In the genomic region with DNA sequence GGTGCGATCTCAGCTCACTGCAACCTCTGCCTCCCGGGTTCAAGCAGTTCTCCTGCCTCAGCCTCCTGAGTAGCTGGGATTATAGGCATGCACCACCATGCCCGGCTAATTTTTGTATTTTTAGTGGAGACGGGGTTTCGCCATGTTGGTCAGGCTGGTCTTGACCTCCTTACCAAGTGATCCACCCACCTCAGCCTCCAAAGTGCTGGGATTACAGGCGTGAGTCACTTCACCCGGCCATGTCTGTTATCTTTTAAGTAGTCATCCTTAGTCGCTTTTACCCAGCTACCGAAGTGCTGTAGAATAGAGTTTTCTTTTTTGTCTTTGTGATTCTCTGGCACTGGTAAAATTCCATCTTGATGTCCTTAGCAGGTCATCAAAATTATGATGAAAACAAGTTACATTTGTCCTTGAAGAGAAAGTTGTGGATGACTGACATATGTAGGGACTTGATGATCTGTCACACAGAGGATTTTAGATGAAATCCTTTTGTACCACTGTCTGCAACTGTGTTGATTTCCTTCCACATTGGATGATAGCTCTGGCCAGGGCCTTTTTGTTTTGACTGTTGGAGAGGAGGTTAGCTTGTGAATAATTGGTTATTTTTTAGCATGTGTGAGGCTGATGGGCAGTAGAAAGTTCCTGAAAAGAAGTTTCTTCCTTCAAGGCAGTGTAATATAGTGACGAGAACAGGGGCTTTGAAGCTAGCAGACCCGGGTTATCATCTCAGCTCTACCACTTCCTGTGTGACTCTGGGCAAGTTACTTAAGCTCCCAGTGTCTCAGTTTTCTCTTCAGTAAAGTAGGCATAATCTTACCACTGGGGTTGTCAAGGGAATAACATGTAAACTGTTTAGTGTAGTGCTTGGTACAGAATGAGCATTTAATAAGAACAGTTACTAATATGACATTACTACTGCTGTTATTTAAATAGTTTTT, we compare ENCODE assay signal across 9 cellular contexts. TPM values are rescaled to one million over a fixed set of nuclear protein-coding genes. Genes with fewer than 3 reads are reported as not detected.
A peak's percentile ranks its signal among the peaks of the same experiment; 100 is the strongest.
DNase-seq lines count a peak whose midpoint lies in the region; ATAC-seq and TF ChIP-seq lines count a peak whose summit lies in the region.
"Had no signal": no experiment of that assay in that cellular context is flagged by ENCODE, and none has a peak within 500 bp of the region (broad histone marks: within the 10 kb centered on the region; RNA-seq: fewer than 3 reads in every experiment).

No MANE protein-coding gene starts in this region.

- peak; percentile 23 for DNase-seq in activated T-helper 1 cell treated with anti-CD3 and anti-CD28 coated beads, Interleukin-12 subunit alpha, Interleukin-12 subunit beta, Interleukin-2, Interleukin-4 antibody, amounts not matched to agents 30 ng/mL and 10 ng/mL and 1 ng/mL, durations not matched to agents 14 hours and 24 hours and 36 hours (ENCODE audit: low spot score)
- DNase-seq in myocyte (ENCODE audit: low read depth) (peak; percentile 17), ovary (no peak), lower leg skin (ENCODE audit: low spot score in 2 of 2) (no peak), sigmoid colon (no peak), left lobe of liver (ENCODE audit: low spot score) (no peak)
- DNase-seq: NCI-H526 treated with DMSO at 0.1 percent for 48 hours had no signal

- WGBS in ovary, 3 donors: 78 to 90% (median 89%) methylated on average over 11 of the region's 11 CpGs
- 88 to 91% methylated on average over 11 of the region's 11 CpGs for WGBS in lower leg skin, 2 donors
- WGBS in sigmoid colon, 2 donors: 84 to 89% methylated on average over 11 of the region's 11 CpGs

- no peaks in the 10 kb centered on the region for H3K9me3 ChIP-seq in ovary
- H3K9me3 ChIP-seq in sigmoid colon: no peaks in the 10 kb centered on the region

- TF ChIP-seq CTCF in ovary (IDR thresholded peaks at IDR 0.05) (no peak), lower leg skin (IDR thresholded peaks at IDR 0.05) (no peak), sigmoid colon (IDR thresholded peaks at IDR 0.05) (no peak)

- H3K27ac Mint-ChIP-seq in activated T-helper 1 cell treated with anti-CD3 and anti-CD28 coated beads, Interleukin-12 subunit alpha, Interleukin-12 subunit beta, Interleukin-2, Interleukin-4 antibody, amounts not matched to agents 30 ng/mL and 10 ng/mL and 1 ng/mL, durations not matched to agents 14 hours and 24 hours and 36 hours: peak overlapping the region; percentile 83

- H3K27me3 ChIP-seq in ovary (no peaks in the 10 kb centered on the region), sigmoid colon (no peaks in the 10 kb centered on the region)

- intact Hi-C loops in activated T-helper 1 cell treated with anti-CD3 and anti-CD28 coated beads, Interleukin-12 subunit alpha, Interleukin-12 subunit beta, Interleukin-2, Interleukin-4 antibody, amounts not matched to agents 30 ng/mL and 10 ng/mL and 1 ng/mL, durations not matched to agents 14 hours and 24 hours and 36 hours (cut with micrococcal nuclease): loop anchor here (1.0 to 2.0 kb wide), 4 partner anchors 16 to 53 kb away; partner anchors contain the start of gene ATG7
- intact Hi-C loops in ovary (cut with DNase I): no loop called here
- intact Hi-C loops in lower leg skin (cut with DNase I; ENCODE audit: low total_unique reads): no loop called here
- intact Hi-C loops in sigmoid colon (cut with DNase I): no loop called here

- TF ChIP-seq POLR2A in ovary (IDR thresholded peaks at IDR 0.05) (no peak), lower leg skin (IDR thresholded peaks at IDR 0.05) (no peak), sigmoid colon (IDR thresholded peaks at IDR 0.05) (no peak)

- ATAC-seq in GM18511 (IDR thresholded peaks at IDR 0.05; ENCODE audit: unreplicated experiment) (peak; percentile 38), HG03108 (IDR thresholded peaks at IDR 0.05; ENCODE audit: unreplicated experiment) (peak; percentile 31), left lobe of liver (no peak)

- H3K27ac ChIP-seq in ovary: no peak overlapping the region
- H3K27ac ChIP-seq in sigmoid colon: peak overlapping the region in 2 of 4 donors; percentile 16 to 83

- TF ChIP-seq EP300 in ovary (IDR thresholded peaks at IDR 0.05) (no peak), sigmoid colon (IDR thresholded peaks at IDR 0.05) (no peak)

- H3K27me3 Mint-ChIP-seq in activated T-helper 1 cell treated with anti-CD3 and anti-CD28 coated beads, Interleukin-12 subunit alpha, Interleukin-12 subunit beta, Interleukin-2, Interleukin-4 antibody, amounts not matched to agents 30 ng/mL and 10 ng/mL and 1 ng/mL, durations not matched to agents 14 hours and 24 hours and 36 hours (ENCODE audit: insufficient read depth): no peaks in the 10 kb centered on the region

- peaks cover 23% of the 10 kb centered on the region for H3K36me3 Mint-ChIP-seq in activated T-helper 1 cell treated with anti-CD3 and anti-CD28 coated beads, Interleukin-12 subunit alpha, Interleukin-12 subunit beta, Interleukin-2, Interleukin-4 antibody, amounts not matched to agents 30 ng/mL and 10 ng/mL and 1 ng/mL, durations not matched to agents 14 hours and 24 hours and 36 hours (ENCODE audit: low read depth)

- H3K4me1 ChIP-seq in ovary (ENCODE audit: insufficient read depth): peaks cover 16% of the 10 kb centered on the region
- H3K4me1 ChIP-seq in sigmoid colon: peaks cover 0 to 39% (median 38%) of the 10 kb centered on the region in 4 donors

- H3K9me3 Mint-ChIP-seq in activated T-helper 1 cell treated with anti-CD3 and anti-CD28 coated beads, Interleukin-12 subunit alpha, Interleukin-12 subunit beta, Interleukin-2, Interleukin-4 antibody, amounts not matched to agents 30 ng/mL and 10 ng/mL and 1 ng/mL, durations not matched to agents 14 hours and 24 hours and 36 hours: no peaks in the 10 kb centered on the region

- peaks cover 52% of the 10 kb centered on the region for H3K4me1 Mint-ChIP-seq in activated T-helper 1 cell treated with anti-CD3 and anti-CD28 coated beads, Interleukin-12 subunit alpha, Interleukin-12 subunit beta, Interleukin-2, Interleukin-4 antibody, amounts not matched to agents 30 ng/mL and 10 ng/mL and 1 ng/mL, durations not matched to agents 14 hours and 24 hours and 36 hours (ENCODE audit: low read depth)

- H3K4me3 ChIP-seq in ovary (no peak overlapping the region), lower leg skin (ENCODE audit: low read depth, poor library complexity, severe bottlenecking) (no peak overlapping the region), sigmoid colon (no peak overlapping the region)

- H3K36me3 ChIP-seq in ovary: no peaks in the 10 kb centered on the region
- H3K36me3 ChIP-seq in sigmoid colon: no peaks in the 10 kb centered on the region

- peak overlapping the region; percentile 29 for H3K4me3 Mint-ChIP-seq in activated T-helper 1 cell treated with anti-CD3 and anti-CD28 coated beads, Interleukin-12 subunit alpha, Interleukin-12 subunit beta, Interleukin-2, Interleukin-4 antibody, amounts not matched to agents 30 ng/mL and 10 ng/mL and 1 ng/mL, durations not matched to agents 14 hours and 24 hours and 36 hours

RNA-seq across cellular contexts. Expression of gene ATG7, which starts 18.8 kb away (rescaled TPM):
- 38.6 and 44.0 TPM in 2 replicates for total RNA-seq in activated T-helper 1 cell treated with anti-CD3 and anti-CD28 coated beads, Interleukin-12 subunit alpha, Interleukin-12 subunit beta, Interleukin-2, Interleukin-4 antibody, amounts not matched to agents 30 ng/mL and 10 ng/mL and 1 ng/mL, durations not matched to agents 14 hours and 24 hours and 36 hours
- total RNA-seq in myocyte (16.8 and 24.3 TPM in 2 replicates), ovary (10 to 100 TPM; 24.2 to 54.5 (median 37.4) TPM), lower leg skin (100 to 1,000 TPM in 1 of 4 donors, 10 to 100 TPM in 3; 38.8 to 110 (median 53.2) TPM), sigmoid colon (10 to 100 TPM; 34.8 to 62.9 (median 55.0) TPM), left lobe of liver (12.2 TPM)
- 19.4 TPM for polyA plus RNA-seq in myocyte (2012)
- polyA plus RNA-seq in ovary (10 to 100 TPM; 10.2 to 46.6 TPM), sigmoid colon (10 to 100 TPM; 12.5 to 18.1 (median 12.6) TPM)

Comparison
In these comparisons a context has a peak if more than half of its experiments do, and no peak if none do; other contexts are left out.
1. DNase-seq: peak in activated T-helper 1 cell treated with anti-CD3 and anti-CD28 coated beads, Interleukin-12 subunit alpha, Interleukin-12 subunit beta, Interleukin-2, Interleukin-4 antibody, amounts not matched to agents 30 ng/mL and 10 ng/mL and 1 ng/mL, durations not matched to agents 14 hours and 24 hours and 36 hours (single experiment) and myocyte (single experiment); none in ovary (0 of 5), lower leg skin (0 of 2), sigmoid colon (single experiment) and left lobe of liver (single experiment).